In genomic region chr1:207221934-207222351, GRCh38 we compare ENCODE assay signal across 24 cellular contexts.
DNase-seq lines count a peak whose midpoint lies in the region; ATAC-seq, FAIRE-seq and TF ChIP-seq lines count a peak whose summit lies in the region.
"Had no signal": no experiment of that assay in that cellular context is flagged by ENCODE, and none has a peak within 500 bp of the region (broad histone marks: within the 10 kb centered on the region; RNA-seq: fewer than 3 reads in every experiment).

No MANE protein-coding gene starts in this region.

- POLR2A ChIA-PET in MCF 10A (lab: Yijun Ruan, JAX), result interaction anchor here (0.8 to 11.2 kb wide), 5 partner anchors 10 to 101 kb away, joined by 3 to 72 read pairs (median 4); partner anchors contain the start of gene CD55
- POLR2A ChIA-PET in activated CD4-positive, alpha-beta memory T cell treated with anti-CD3 and anti-CD28 coated beads, Interleukin-2, amount 10 ng/mL, durations not matched to agents 7 days and 5 days (lab: Charles Lee), result interaction anchor here (1.6 kb wide), 1 partner anchor 22 kb away, joined by 3 read pairs; no protein-coding TSS in a partner anchor

- H3K9ac ChIP-seq in keratinocyte (ENCODE audit: control insufficient read depth, extremely low read depth, insufficient read depth, low read length), result no peak overlapping the region
- H3K9ac ChIP-seq in colonic mucosa (ENCODE audit: low read depth in 2 of 2, low read length in 2 of 2), result no peak overlapping the region

- H3K27me3 ChIP-seq in breast epithelium, result no peaks in the 10 kb centered on the region
- no peaks in the 10 kb centered on the region for H3K27me3 ChIP-seq in RWPE2 (ENCODE audit: insufficient read depth, poor library complexity, severe bottlenecking)
- H3K27me3 ChIP-seq in keratinocyte (ENCODE audit: control insufficient read depth, extremely low read depth, insufficient read depth, low read length), result no peaks in the 10 kb centered on the region
- no peaks in the 10 kb centered on the region for H3K27me3 ChIP-seq in colonic mucosa

- peak overlapping the region; percentile 3 for H3K4me2 ChIP-seq in keratinocyte (ENCODE audit: control insufficient read depth, extremely low read depth, insufficient read depth, low read depth, low read length)

- no peak overlapping the region for H3K27ac ChIP-seq in breast epithelium
- no peak overlapping the region for H3K27ac ChIP-seq in RWPE2 (ENCODE audit: poor library complexity, severe bottlenecking)
- peak overlapping the region; percentile 69 for H3K27ac ChIP-seq in keratinocyte (ENCODE audit: control insufficient read depth, insufficient read depth, low read length)
- H3K27ac ChIP-seq in colonic mucosa, result no peak overlapping the region
- H3K27ac ChIP-seq: SK-N-MC, thoracic aorta, WERI-Rb-1 had no signal

- H2AFZ ChIP-seq in keratinocyte (ENCODE audit: control insufficient read depth, low read length), result no peak overlapping the region

- TF ChIP-seq POLR2A in breast epithelium (IDR thresholded peaks at IDR 0.05), result no peak

- no peaks in the 10 kb centered on the region for H3K27me3 Mint-ChIP-seq in MCF 10A (ENCODE audit: insufficient read depth, unreplicated experiment)
- H3K27me3 Mint-ChIP-seq in activated CD4-positive, alpha-beta memory T cell treated with anti-CD3 and anti-CD28 coated beads, Interleukin-2, amount 10 ng/mL, durations not matched to agents 7 days and 5 days, result peaks cover 8% of the 10 kb centered on the region

- H3K36me3 ChIP-seq in breast epithelium (no peaks in the 10 kb centered on the region), RWPE2 (ENCODE audit: low read depth) (no peaks in the 10 kb centered on the region), keratinocyte (ENCODE audit: control insufficient read depth in 2 of 2, extremely low read depth in 1 of 2, insufficient read depth in 2 of 2, low read length in 2 of 2) (no peaks in the 10 kb centered on the region), colonic mucosa (no peaks in the 10 kb centered on the region)
- H3K36me3 ChIP-seq: BE2C, thoracic aorta, WERI-Rb-1 had no signal

- dilution Hi-C loops in keratinocyte (cut with MboI; ENCODE audit: extremely low pct_ligation_motif_present, low sequenced_read_pairs), result no loop called here

- H3K4me3 ChIP-seq in breast epithelium (no peak overlapping the region), RWPE2 (ENCODE audit: severe bottlenecking) (no peak overlapping the region), keratinocyte (ENCODE audit: control insufficient read depth in 2 of 3, extremely low read depth in 1 of 3, insufficient read depth in 2 of 3, low read depth in 1 of 3, low read length in 3 of 3) (no peak overlapping the region), colonic mucosa (no peak overlapping the region)
- H3K4me3 ChIP-seq: SK-N-MC, thoracic aorta had no signal

- no peak overlapping the region for H3K27ac Mint-ChIP-seq in MCF 10A (ENCODE audit: low read depth, unreplicated experiment)
- no peak overlapping the region for H3K27ac Mint-ChIP-seq in activated CD4-positive, alpha-beta memory T cell treated with anti-CD3 and anti-CD28 coated beads, Interleukin-2, amount 10 ng/mL, durations not matched to agents 7 days and 5 days
- H3K27ac Mint-ChIP-seq: brain, HFFc6 had no signal

- BruUV-seq in MCF 10A (replicated peaks; lab: Mats Ljungman, UMichigan), result no TSS peak

- ATAC-seq in RWPE2 (ENCODE audit: low read depth) (peak; percentile 95), GM19324 (IDR thresholded peaks at IDR 0.05; ENCODE audit: low FRiP score, unreplicated experiment) (no peak)
- ATAC-seq: naive thymus-derived CD8-positive, alpha-beta T cell had no signal

- H3K9me3 ChIP-seq in breast epithelium (no peaks in the 10 kb centered on the region), RWPE2 (ENCODE audit: severe bottlenecking) (no peaks in the 10 kb centered on the region), keratinocyte (ENCODE audit: control insufficient read depth, low read depth, low read length) (no peaks in the 10 kb centered on the region), colonic mucosa (no peaks in the 10 kb centered on the region)
- H3K9me3 ChIP-seq: BE2C, thoracic aorta had no signal

- H3K4me3 Mint-ChIP-seq in MCF 10A (ENCODE audit: unreplicated experiment), result no peak overlapping the region
- no peak overlapping the region for H3K4me3 Mint-ChIP-seq in activated CD4-positive, alpha-beta memory T cell treated with anti-CD3 and anti-CD28 coated beads, Interleukin-2, amount 10 ng/mL, durations not matched to agents 7 days and 5 days
- H3K4me3 Mint-ChIP-seq: brain; HFFc6; naive thymus-derived CD8-positive, alpha-beta T cell had no signal

- H3K4me1 ChIP-seq in breast epithelium (peaks cover 0 to 2% of the 10 kb centered on the region in 2 donors), RWPE2 (ENCODE audit: insufficient read depth, poor library complexity, severe bottlenecking) (peaks cover 45% of the 10 kb centered on the region), keratinocyte (ENCODE audit: control insufficient read depth, extremely low read depth, insufficient read depth, low read length) (peaks cover 37% of the 10 kb centered on the region), colonic mucosa (no peaks in the 10 kb centered on the region)
- H3K4me1 ChIP-seq: BE2C had no signal

- no peaks in the 10 kb centered on the region for H3K36me3 Mint-ChIP-seq in MCF 10A (ENCODE audit: insufficient read depth, unreplicated experiment)
- H3K36me3 Mint-ChIP-seq in activated CD4-positive, alpha-beta memory T cell treated with anti-CD3 and anti-CD28 coated beads, Interleukin-2, amount 10 ng/mL, durations not matched to agents 7 days and 5 days (ENCODE audit: low read depth), result no peaks in the 10 kb centered on the region
- H3K36me3 Mint-ChIP-seq: brain; naive thymus-derived CD8-positive, alpha-beta T cell had no signal

- CTCF ChIA-PET in MCF 10A (lab: Yijun Ruan, JAX), result interaction anchor here (0.6 to 1.6 kb wide), 6 partner anchors 27 to 551 kb away, joined by 3 to 8 read pairs (median 4); no protein-coding TSS in a partner anchor
- CTCF ChIA-PET in activated CD4-positive, alpha-beta memory T cell treated with anti-CD3 and anti-CD28 coated beads, Interleukin-2, amount 10 ng/mL, durations not matched to agents 7 days and 5 days (lab: Charles Lee), result no interaction called here

- DNase-seq in MCF 10A (ENCODE audit: unreplicated experiment), result peak; percentile 90
- no peak for DNase-seq in breast epithelium (ENCODE audit: low spot score in 2 of 2)
- no peak for DNase-seq in RWPE2 (ENCODE audit: low spot score)
- peak; percentile 48 for DNase-seq in keratinocyte (ENCODE audit: low read depth, low spot score)
- DNase-seq in DMS 273 treated with DMSO at 0.1 percent for 48 hours (lab: John Stamatoyannopoulos, UW), result no peak
- DNase-seq in activated CD4-positive, alpha-beta memory T cell treated with anti-CD3 and anti-CD28 coated beads, Interleukin-2, amount 10 ng/mL, durations not matched to agents 7 days and 5 days, result no peak
- no peak for DNase-seq in colonic mucosa
- DNase-seq: activated effector memory CD4-positive, alpha-beta T cell treated with anti-CD3 and anti-CD28 coated beads, Interleukin-2, amount 50 U/mL, for 16 hours; BE2C; effector memory CD4-positive, alpha-beta T cell; HFFc6; Kasumi-1; naive thymus-derived CD8-positive, alpha-beta T cell; NCI-H1105 treated with DMSO at 0.1 percent for 48 hours; NCI-H2081; stimulated activated CD4-positive, alpha-beta T cell treated with anti-CD3 and anti-CD28 coated beads, Interleukin-4, amount 100 ng/mL, for 24 hours; stimulated activated naive CD4-positive, alpha-beta T cell treated with Interleukin-2 at 50 U/mL for 16 hours; WERI-Rb-1 had no signal

- peaks cover 33% of the 10 kb centered on the region for H3K4me1 Mint-ChIP-seq in MCF 10A (ENCODE audit: insufficient read depth, unreplicated experiment)
- no peaks in the 10 kb centered on the region for H3K4me1 Mint-ChIP-seq in activated CD4-positive, alpha-beta memory T cell treated with anti-CD3 and anti-CD28 coated beads, Interleukin-2, amount 10 ng/mL, durations not matched to agents 7 days and 5 days
- H3K4me1 Mint-ChIP-seq: brain had no signal

- no peak for TF ChIP-seq CTCF in MCF 10A (IDR thresholded peaks at IDR 0.05; ENCODE audit: unreplicated experiment)
- TF ChIP-seq CTCF in breast epithelium (IDR thresholded peaks at IDR 0.05), result no peak
- TF ChIP-seq CTCF in RWPE2 (IDR thresholded peaks at IDR 0.05; ENCODE audit: poor library complexity, severe bottlenecking), result no peak
- no peak for TF ChIP-seq CTCF in keratinocyte (optimal IDR thresholded peaks at IDR 0.05 in 1 of 3, IDR thresholded peaks at IDR 0.05 in 1 of 3, conservative IDR thresholded peaks at IDR 0.05 in 1 of 3; ENCODE audit: extremely low read depth in 1 of 3, insufficient read depth in 2 of 3, low read length in 3 of 3)
- TF ChIP-seq CTCF in colonic mucosa (IDR thresholded peaks at IDR 0.05), result no peak

- H3K79me2 ChIP-seq in keratinocyte (ENCODE audit: control insufficient read depth, insufficient read depth, low read length), result no peaks in the 10 kb centered on the region

- FAIRE-seq in keratinocyte (lab: Jason Lieb, UNC), result peak; percentile 95
- FAIRE-seq: D721Med, G401.6 had no signal

- H3K9me3 Mint-ChIP-seq in MCF 10A (ENCODE audit: unreplicated experiment), result no peaks in the 10 kb centered on the region
- H3K9me3 Mint-ChIP-seq in activated CD4-positive, alpha-beta memory T cell treated with anti-CD3 and anti-CD28 coated beads, Interleukin-2, amount 10 ng/mL, durations not matched to agents 7 days and 5 days, result peaks cover 2% of the 10 kb centered on the region
- H3K9me3 Mint-ChIP-seq: brain; HFFc6; naive thymus-derived CD8-positive, alpha-beta T cell had no signal

- H3K9me1 ChIP-seq in keratinocyte (ENCODE audit: control insufficient read depth, extremely low read depth, insufficient read depth, low read length), result no peaks in the 10 kb centered on the region

- no peaks in the 10 kb centered on the region for H4K20me1 ChIP-seq in keratinocyte (ENCODE audit: control insufficient read depth, extremely low read depth, insufficient read depth, low read length)

- intact Hi-C loops in MCF 10A (cut with micrococcal nuclease) (no loop called here), breast epithelium (cut with DNase I; ENCODE audit: low total_unique reads) (loop anchor here (5.0 kb wide), 1 partner anchor 1050 kb away; no protein-coding TSS in a partner anchor), colonic mucosa (cut with DNase I) (no loop called here)

Comparison
In these comparisons a context has a peak if more than half of its experiments do, and no peak if none do; other contexts are left out.
1. DNase-seq: peak in MCF 10A (single experiment) and keratinocyte (single experiment); none in breast epithelium (0 of 2), RWPE2 (single experiment), DMS 273 treated with DMSO at 0.1 percent for 48 hours (single experiment), activated CD4-positive, alpha-beta memory T cell treated with anti-CD3 and anti-CD28 coated beads, Interleukin-2, amount 10 ng/mL, durations not matched to agents 7 days and 5 days (single experiment) and colonic mucosa (single experiment).